In the genomic region with DNA sequence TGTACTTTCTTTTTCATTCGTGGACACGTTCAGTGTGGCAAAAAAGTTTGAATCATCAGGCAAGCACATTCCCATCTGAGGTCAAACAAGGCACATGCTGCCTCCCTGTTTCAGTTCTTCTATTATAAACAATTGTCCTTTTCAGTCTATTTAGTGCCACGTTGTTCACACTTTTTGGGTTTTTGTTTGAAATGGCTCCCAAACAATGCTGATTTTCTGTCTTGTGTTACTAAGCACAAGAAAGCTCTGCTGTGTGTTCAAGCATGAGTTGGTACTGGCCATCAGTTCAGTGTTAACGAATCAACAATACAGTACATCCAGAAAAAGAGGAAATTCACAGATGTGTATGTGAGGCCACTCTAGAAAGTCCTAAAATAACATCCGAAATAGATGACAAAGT, we compare ENCODE assay signal across 20 cellular contexts. TPM values are rescaled to one million over a fixed set of nuclear protein-coding genes. Genes with fewer than 3 reads are reported as not detected.
A peak's percentile ranks its signal among the peaks of the same experiment; 100 is the strongest.
DNase-seq lines count a peak whose midpoint lies in the region; ATAC-seq and TF ChIP-seq lines count a peak whose summit lies in the region.
"Had no signal": no experiment of that assay in that cellular context is flagged by ENCODE, and none has a peak within 500 bp of the region (broad histone marks: within the 10 kb centered on the region; RNA-seq: fewer than 3 reads in every experiment).

No MANE protein-coding gene starts in this region.

- H3K4me2 ChIP-seq in MM.1S (ENCODE audit: low read depth, low read length), result peak overlapping the region; percentile 33
- no peak overlapping the region for H3K4me2 ChIP-seq in neuronal stem cell (ENCODE audit: insufficient read depth, low read length, poor library complexity, severe bottlenecking)
- H3K4me2 ChIP-seq: hepatocyte had no signal

- H2BK5ac ChIP-seq in neuronal stem cell (ENCODE audit: low read length), result no peak overlapping the region

- no peaks in the 10 kb centered on the region for H3K9me2 ChIP-seq in MM.1S (replicated peaks; ENCODE audit: insufficient read depth, low read length)

- no peak overlapping the region for H3K23ac ChIP-seq in neuronal stem cell (ENCODE audit: low read depth, low read length, poor library complexity)

- no peak overlapping the region for H2BK120ac ChIP-seq in neuronal stem cell (ENCODE audit: low read depth, low read length)

- H3F3A ChIP-seq in MM.1S (ENCODE audit: insufficient read depth, low read length), result no peaks in the 10 kb centered on the region

- no peak overlapping the region for H3K14ac ChIP-seq in neuronal stem cell (ENCODE audit: low read length)

- no peak for TF ChIP-seq CTCF in MM.1S (IDR thresholded peaks at IDR 0.05; ENCODE audit: low read length)

- peak; percentile 15 for DNase-seq in NOMO-1 treated with DMSO at 0.1 percent for 48 hours (lab: John Stamatoyannopoulos, UW; ENCODE audit: unreplicated experiment)
- DNase-seq in NOMO-1 treated with dmso at 0.1 percent for 144 hours (lab: John Stamatoyannopoulos, UW; ENCODE audit: unreplicated experiment), result no peak
- no peak for DNase-seq in MM.1S
- DNase-seq in caudate nucleus (lab: John Stamatoyannopoulos, UW), result peak in 3 of 61 donors; percentile 5 to 10 (median 6)
- peak; percentile 3 for DNase-seq in neuronal stem cell (ENCODE audit: low spot score)
- DNase-seq in posterior vena cava (ENCODE audit: low spot score), result no peak
- DNase-seq in hepatic stellate cell (ENCODE audit: low spot score), result no peak
- DNase-seq: Karpas-422; left colon; NCI-H1930; NCI-H526 treated with DMSO at 0.1 percent for 48 hours; stimulated activated CD4-positive, alpha-beta T cell treated with anti-CD3 and anti-CD28 coated beads, Interleukin-15, amount 100 ng/mL, for 24 hours had no signal

- H3K4ac ChIP-seq in neuronal stem cell (ENCODE audit: low read length), result no peak overlapping the region

- H3K4me1 ChIP-seq in MM.1S (ENCODE audit: low read length) (peaks cover 21% of the 10 kb centered on the region), neuronal stem cell (ENCODE audit: control insufficient read depth in 2 of 2, insufficient read depth in 1 of 2, low read depth in 1 of 2, low read length in 2 of 2) (peaks cover 0 to 2% of the 10 kb centered on the region in 2 donors)
- H3K4me1 ChIP-seq: prostate gland had no signal

- no peak overlapping the region for H4K91ac ChIP-seq in neuronal stem cell (ENCODE audit: low read depth, low read length, poor library complexity)

- H3K27ac ChIP-seq in MM.1S (ENCODE audit: low read length) (no peak overlapping the region), caudate nucleus (ENCODE audit: low read depth, low read length) (peak overlapping the region; percentile 38), neuronal stem cell (replicated peaks; ENCODE audit: low read length) (no peak overlapping the region)
- H3K27ac ChIP-seq: 22Rv1, adrenal gland, C4-2B, coronary artery, hepatocyte, prostate gland had no signal

- no peak overlapping the region for H2AK5ac ChIP-seq in neuronal stem cell (ENCODE audit: low read depth, low read length)

- no peak overlapping the region for H2AFZ ChIP-seq in MM.1S (ENCODE audit: low read length)
- no peak overlapping the region for H2AFZ ChIP-seq in neuronal stem cell (ENCODE audit: low read length)
- H2AFZ ChIP-seq: hepatocyte had no signal

- no peaks in the 10 kb centered on the region for H3K79me2 ChIP-seq in MM.1S (ENCODE audit: low read length)
- H3K79me2 ChIP-seq: hepatocyte had no signal

- WGBS in neuronal stem cell (ENCODE audit: extremely low coverage in 2 of 2, insufficient read length in 2 of 2, insufficient replicate concordance in 1 of 2), 2 donors, result no CpG with 5 or more reads among the region's 5 CpGs

- H3K4me3 ChIP-seq in MM.1S (ENCODE audit: low read length) (no peak overlapping the region), neuronal stem cell (ENCODE audit: low read length in 2 of 2) (no peak overlapping the region)
- H3K4me3 ChIP-seq: adrenal gland, coronary artery, hepatocyte, prostate gland had no signal

- H3K9me3 ChIP-seq in MM.1S (replicated peaks; ENCODE audit: insufficient read depth, low read length) (no peaks in the 10 kb centered on the region), neuronal stem cell (replicated peaks in 1 of 2; ENCODE audit: control insufficient read depth in 2 of 2, insufficient read depth in 1 of 2, low read depth in 1 of 2, low read length in 2 of 2) (no peaks in the 10 kb centered on the region)
- H3K9me3 ChIP-seq: adrenal gland, prostate gland had no signal

- H4K8ac ChIP-seq in neuronal stem cell (ENCODE audit: low read depth, low read length), result no peak overlapping the region

- H3K18ac ChIP-seq in neuronal stem cell (ENCODE audit: low read length), result no peak overlapping the region

- no peak overlapping the region for H2BK15ac ChIP-seq in neuronal stem cell (ENCODE audit: low read length)

- H3K36me3 ChIP-seq in MM.1S (replicated peaks; ENCODE audit: insufficient read depth, low read length) (no peaks in the 10 kb centered on the region), neuronal stem cell (replicated peaks in 1 of 2; ENCODE audit: control insufficient read depth in 2 of 2, insufficient read depth in 2 of 2, low read length in 2 of 2) (peaks cover 1 to 41% of the 10 kb centered on the region in 2 donors)
- H3K36me3 ChIP-seq: adrenal gland, prostate gland had no signal

- no peak overlapping the region for H2BK12ac ChIP-seq in neuronal stem cell (ENCODE audit: low read length)

- H4K20me1 ChIP-seq in MM.1S (ENCODE audit: insufficient read depth, low read length), result no peaks in the 10 kb centered on the region

- intact Hi-C loops in posterior vena cava (cut with DNase I), result no loop called here

- no peaks in the 10 kb centered on the region for H3K79me1 ChIP-seq in neuronal stem cell (ENCODE audit: low read depth, low read length)

- H3K27me3 ChIP-seq in MM.1S (replicated peaks; ENCODE audit: insufficient read depth, low read length), result no peaks in the 10 kb centered on the region
- H3K27me3 ChIP-seq in neuronal stem cell (ENCODE audit: control insufficient read depth in 3 of 3, insufficient read depth in 3 of 3, low read depth in 1 of 3, low read length in 3 of 3), result no peaks in the 10 kb centered on the region
- H3K27me3 ChIP-seq: adrenal gland, hepatocyte had no signal

- H3K9ac ChIP-seq in MM.1S (ENCODE audit: low read length) (no peak overlapping the region), neuronal stem cell (ENCODE audit: low read depth, low read length, poor library complexity) (no peak overlapping the region)

- ATAC-seq in esophagus mucosa, result no peak
- ATAC-seq: activated CD4-positive, CD25-positive, alpha-beta regulatory T cell treated with anti-CD3 and anti-CD28 coated beads, Interleukin-2, amount 50 U/mL, for 24 hours; left colon had no signal

RNA-seq across cellular contexts. Expression of a gene that starts 53.7 kb away (rescaled TPM):
- 60.4 TPM for polyA plus RNA-seq in neuronal stem cell (2013, experiment 1 of 2)
- 61.9 TPM for polyA plus RNA-seq in neuronal stem cell (2013, experiment 2 of 2)
- 10 to 100 TPM; 83.6 to 88.3 TPM for total RNA-seq in posterior vena cava
- 52.4 TPM for total RNA-seq in esophagus mucosa

Comparison
In these comparisons a context has a peak if more than half of its experiments do, and no peak if none do; other contexts are left out.
1. DNase-seq: peak in NOMO-1 treated with DMSO at 0.1 percent for 48 hours (single experiment) and neuronal stem cell (single experiment); none in NOMO-1 treated with dmso at 0.1 percent for 144 hours (single experiment), MM.1S (single experiment), posterior vena cava (single experiment) and hepatic stellate cell (single experiment).